1 cellular context compared by ENCODE assay signal in genomic region chr11:126748097-126748756, GRCh38.
TF ChIP-seq lines count a peak whose summit lies in the region.

No MANE protein-coding gene starts in this region.

TF ChIP-seq in WTC11, 78 proteins besides CTCF, POLR2A, EP300 and RAD21 (continued from another document):
- no peak for TF ChIP-seq PREB (CRISPR knock-in tag; IDR thresholded peaks at IDR 0.05; ENCODE audit: borderline replicate concordance)
- no peak for TF ChIP-seq ZNF671 (CRISPR knock-in tag; IDR thresholded peaks at IDR 0.05)
- no peak for TF ChIP-seq E2F4 (CRISPR knock-in tag; IDR thresholded peaks at IDR 0.05; ENCODE audit: borderline replicate concordance, low read depth)
- TF ChIP-seq SMAD3 (CRISPR knock-in tag; IDR thresholded peaks at IDR 0.05; ENCODE audit: borderline replicate concordance) = no peak
- no peak for TF ChIP-seq FOXJ3 (CRISPR knock-in tag; IDR thresholded peaks at IDR 0.05; ENCODE audit: borderline replicate concordance)
